18 cellular contexts compared by ENCODE assay signal in genomic region chr2:240238786-240239185, GRCh38.
DNase-seq lines count a peak whose midpoint lies in the region; ATAC-seq and TF ChIP-seq lines count a peak whose summit lies in the region.
"Had no signal": no experiment of that assay in that cellular context is flagged by ENCODE, and none has a peak within 500 bp of the region (broad histone marks: within the 10 kb centered on the region; RNA-seq: fewer than 3 reads in every experiment).

No MANE protein-coding gene starts in this region.

- H3K4me2 ChIP-seq in PC-3 (ENCODE audit: low read length): peak overlapping the region; percentile 53; the same call in 1 of the 2 replicates

- H3K79me2 ChIP-seq in ACC112 (ENCODE audit: control insufficient read depth, insufficient read depth, low read length, unreplicated experiment): no peaks in the 10 kb centered on the region
- no peaks in the 10 kb centered on the region for H3K79me2 ChIP-seq in PC-3 (ENCODE audit: low read length)

- H3K9me3 Mint-ChIP-seq in progenitor cell of endocrine pancreas (ENCODE audit: low read depth): no peaks in the 10 kb centered on the region

- intact Hi-C loops in PC-3 (cut with micrococcal nuclease): no loop called here

- H3K36me3 ChIP-seq in ACC112 (ENCODE audit: insufficient read depth, low read length): no peaks in the 10 kb centered on the region
- H3K36me3 ChIP-seq in PC-3 (ENCODE audit: low read depth, low read length): no peaks in the 10 kb centered on the region

- no peak overlapping the region for H3K4me3 ChIP-seq in ACC112 (ENCODE audit: low read depth, low read length)
- no peak overlapping the region for H3K4me3 ChIP-seq in PC-3 (ENCODE audit: low read length)
- H3K4me3 ChIP-seq in coronary artery: no peak overlapping the region

- BruUV-seq in PC-3 (replicated peaks; lab: Mats Ljungman, UMichigan): no TSS peak

- H3K36me3 Mint-ChIP-seq in progenitor cell of endocrine pancreas (ENCODE audit: insufficient read depth): no peaks in the 10 kb centered on the region
- H3K36me3 Mint-ChIP-seq: CD4-positive, CD25-positive, alpha-beta regulatory T cell had no signal

- H3K27ac ChIP-seq in ACC112 (ENCODE audit: low read depth, low read length): peak overlapping the region; percentile 83
- peak overlapping the region; percentile 36 for H3K27ac ChIP-seq in PC-3 (ENCODE audit: low read length)
- H3K27ac ChIP-seq in coronary artery: peak overlapping the region in 1 of 2 donors; percentile 44
- H3K27ac ChIP-seq: RWPE1 had no signal

- CTCF ChIA-PET in PC-3 (lab: Charles Lee): interaction anchor here (0.6 kb wide), 1 partner anchor 419 kb away, joined by 3 read pairs; no protein-coding TSS in a partner anchor

- no peak overlapping the region for H3K4me3 Mint-ChIP-seq in progenitor cell of endocrine pancreas (ENCODE audit: low read depth)
- H3K4me3 Mint-ChIP-seq: CD4-positive, CD25-positive, alpha-beta regulatory T cell had no signal

- no peak for ATAC-seq in PC-3
- ATAC-seq in GM21723 (IDR thresholded peaks at IDR 0.05; ENCODE audit: unreplicated experiment): no peak

- no peak overlapping the region for H3K9ac ChIP-seq in PC-3 (ENCODE audit: low read length)

- H3K4me1 ChIP-seq in ACC112 (ENCODE audit: control insufficient read depth, insufficient read depth, low read length, unreplicated experiment) (peaks cover 28% of the 10 kb centered on the region), PC-3 (ENCODE audit: insufficient read depth, low read length) (peaks cover 21% of the 10 kb centered on the region)

- H2AFZ ChIP-seq in ACC112 (ENCODE audit: low read length, unreplicated experiment) (no peak overlapping the region), PC-3 (ENCODE audit: low read length) (no peak overlapping the region)

- peaks cover 2% of the 10 kb centered on the region for H3K4me1 Mint-ChIP-seq in progenitor cell of endocrine pancreas (ENCODE audit: low read depth)

- H4K20me1 ChIP-seq in PC-3 (ENCODE audit: low read length): no peaks in the 10 kb centered on the region

- POLR2A ChIA-PET in PC-3 (lab: Charles Lee; ENCODE audit: unreplicated experiment): no interaction called here

- TF ChIP-seq CTCF in PC-3 (conservative IDR thresholded peaks at IDR 0.05; ENCODE audit: low read depth, low read length): no peak
- TF ChIP-seq CTCF in coronary artery (IDR thresholded peaks at IDR 0.05): no peak
- TF ChIP-seq CTCF in progenitor cell of endocrine pancreas (IDR thresholded peaks at IDR 0.05; ENCODE audit: unreplicated experiment): no peak

- peaks cover 6% of the 10 kb centered on the region for H3F3A ChIP-seq in PC-3 (ENCODE audit: low read length, unreplicated experiment)

- no peak for DNase-seq in PC-3
- peak; percentile 62 for DNase-seq in coronary artery (ENCODE audit: low spot score)
- peak; percentile 4 for DNase-seq in progenitor cell of endocrine pancreas (ENCODE audit: low spot score, unreplicated experiment)
- DNase-seq in stimulated activated CD4-positive, alpha-beta T cell treated with anti-CD3 and anti-CD28 coated beads, Interleukin-4, amount 100 ng/mL, for 24 hours: no peak
- DNase-seq in NCI-H2107 (lab: John Stamatoyannopoulos, UW): no peak
- no peak for DNase-seq in NCI-H1436 (lab: John Stamatoyannopoulos, UW)
- DNase-seq: CD4-positive, CD25-positive, alpha-beta regulatory T cell; DMS 273 treated with DMSO at 0.1 percent for 48 hours; DMS79 treated with DMSO at 0.1 percent for 48 hours; H7; Kasumi-1; NCI-H1417; NCI-H187; NCI-H510A; SIG-M5 had no signal

- H3K27me3 Mint-ChIP-seq in progenitor cell of endocrine pancreas: peaks cover 36% of the 10 kb centered on the region

- H3K27me3 ChIP-seq in ACC112 (ENCODE audit: insufficient read depth, low read length) (no peaks in the 10 kb centered on the region), PC-3 (ENCODE audit: low read length) (0 out of 2 replicates have a peak, but pooled peaks cover 4% of the 10 kb centered on the region)

- no peaks in the 10 kb centered on the region for H3K9me3 ChIP-seq in PC-3 (ENCODE audit: low read length)

- no peak overlapping the region for H3K27ac Mint-ChIP-seq in progenitor cell of endocrine pancreas
- H3K27ac Mint-ChIP-seq: CD4-positive, CD25-positive, alpha-beta regulatory T cell had no signal

- no peaks in the 10 kb centered on the region for H3K9me2 ChIP-seq in PC-3 (replicated peaks; ENCODE audit: low read length)

Comparison
In these comparisons a context has a peak if more than half of its experiments do, and no peak if none do; other contexts are left out.
1. DNase-seq: peak in coronary artery (single experiment) and progenitor cell of endocrine pancreas (single experiment); none in PC-3 (single experiment), stimulated activated CD4-positive, alpha-beta T cell treated with anti-CD3 and anti-CD28 coated beads, Interleukin-4, amount 100 ng/mL, for 24 hours (single experiment), NCI-H2107 (single experiment) and NCI-H1436 (single experiment).